In the genomic region with DNA sequence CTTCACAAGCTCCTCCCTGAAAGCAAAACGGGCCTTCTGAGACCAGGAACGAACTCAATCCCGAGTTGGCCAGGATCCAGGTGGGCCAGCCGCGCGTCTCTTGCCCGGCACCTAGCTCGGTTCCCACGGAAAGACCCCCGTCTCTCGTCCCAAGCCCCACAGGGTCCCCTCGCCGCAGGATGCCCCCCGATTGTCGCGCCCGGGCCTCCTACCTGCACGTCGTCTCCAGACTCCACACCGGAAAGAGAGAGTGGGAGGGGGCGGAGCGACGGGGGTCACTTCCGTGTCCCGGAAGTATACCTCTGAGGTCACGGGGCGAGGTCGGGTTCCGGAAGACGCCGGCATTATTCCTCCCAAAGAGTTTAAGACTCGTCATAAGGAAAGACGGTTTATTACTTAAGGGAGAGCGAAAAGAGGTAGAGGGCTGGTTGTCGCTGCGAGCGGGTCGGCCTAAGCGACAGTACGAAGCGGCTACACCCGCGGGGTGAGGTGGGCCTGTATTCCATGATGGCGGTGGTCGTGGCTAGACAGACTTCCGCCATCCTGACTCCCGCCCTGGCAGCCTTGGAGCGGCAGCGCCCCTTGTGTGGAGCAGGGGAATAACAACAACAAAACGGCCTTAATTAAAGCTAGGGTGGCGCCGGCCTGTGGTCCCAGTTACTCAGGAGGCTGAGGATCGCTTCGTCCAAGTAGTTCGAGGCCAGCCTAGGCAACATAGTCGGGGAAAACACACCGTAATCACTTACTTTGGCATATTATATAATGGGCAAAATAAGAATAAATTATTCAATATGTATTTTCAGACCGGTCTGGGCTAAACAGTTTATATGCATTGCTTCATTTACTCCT, we compare ENCODE assay signal across 8 cellular contexts. TPM values are rescaled to one million over a fixed set of nuclear protein-coding genes. Genes with fewer than 3 reads are reported as not detected.
DNase-seq lines count a peak whose midpoint lies in the region; ATAC-seq and TF ChIP-seq lines count a peak whose summit lies in the region.

A gene (minus strand): TSS at position 249 of the 849 bp plus-strand sequence. CDS start 2,006 bp downstream, outside the sequence.

- peak within 1 kb of the TSS; percentile 74 for H3K4me3 ChIP-seq in right cardiac atrium (ENCODE audit: low read length)
- H3K4me3 ChIP-seq in rectal smooth muscle tissue (ENCODE audit: low read length) = peak within 1 kb of the TSS; percentile 94
- peak within 1 kb of the TSS; percentile 49 to 78 for H3K4me3 ChIP-seq in aorta (ENCODE audit: low read length in 2 of 2)

- H3K4me1 Mint-ChIP-seq in T-helper 1 cell treated with Interleukin-12 subunit alpha and Interleukin-12 subunit beta and Interleukin-4 antibody, amounts not matched to agents 30 μg/mL and 1 μg/mL, for 36 hours (ENCODE audit: low read depth) = peaks cover 21% of the 10 kb centered on the region

- intact Hi-C loops in right cardiac atrium (cut with DNase I) = loop anchor here in 2 of 4 donors (10.0 kb wide), 2 partner anchors 95 to 225 kb away; a partner anchor contains a TSS
- intact Hi-C loops in aorta (cut with DNase I) = loop anchor here (10.0 kb wide), 2 partner anchors 225 to 395 kb away; a partner anchor contains a TSS

- WGBS in right cardiac atrium = 4% methylated on average over 58 of the region's 58 CpGs
- WGBS in aorta, 2 donors = 3 to 4% methylated on average over 52 to 58 of the region's 58 CpGs

- H3K4me3 Mint-ChIP-seq in T-helper 1 cell treated with Interleukin-12 subunit alpha and Interleukin-12 subunit beta and Interleukin-4 antibody, amounts not matched to agents 30 μg/mL and 1 μg/mL, for 36 hours = peak within 1 kb of the TSS; percentile 99

- peak; percentile 71 for DNase-seq in NCI-H1694 (lab: John Stamatoyannopoulos, UW)
- peak; percentile 54 to 95 (median 87) for DNase-seq in amygdala (lab: John Stamatoyannopoulos, UW)
- DNase-seq in right cardiac atrium = peak; percentile 96 to 98 (median 97)
- DNase-seq in aorta = peak; percentile 97 to 98

- H3K27me3 ChIP-seq in right cardiac atrium (ENCODE audit: control insufficient read depth, insufficient read depth) (no peaks in the 10 kb centered on the region), rectal smooth muscle tissue (ENCODE audit: control insufficient read depth, insufficient read depth, low read length) (no peaks in the 10 kb centered on the region), aorta (ENCODE audit: control insufficient read depth in 1 of 2, insufficient read depth in 2 of 2, low read length in 1 of 2) (no peaks in the 10 kb centered on the region)

- H3K4me1 ChIP-seq in right cardiac atrium (ENCODE audit: control insufficient read depth, insufficient read depth, low read length) (peaks cover 6% of the 10 kb centered on the region), rectal smooth muscle tissue (ENCODE audit: control insufficient read depth, insufficient read depth, low read length) (peaks cover 14% of the 10 kb centered on the region), aorta (ENCODE audit: control insufficient read depth in 1 of 2, insufficient read depth in 2 of 2, low read length in 2 of 2) (peaks cover 0 to 1% of the 10 kb centered on the region in 2 donors)

- peak within 1 kb of the TSS; percentile 100 for H3K27ac Mint-ChIP-seq in T-helper 1 cell treated with Interleukin-12 subunit alpha and Interleukin-12 subunit beta and Interleukin-4 antibody, amounts not matched to agents 30 μg/mL and 1 μg/mL, for 36 hours

- peak; percentile 97 for TF ChIP-seq POLR2A in GM15510 (IDR thresholded peaks at IDR 0.05; ENCODE audit: borderline replicate concordance, extremely low read depth, insufficient read length)

- H3K36me3 Mint-ChIP-seq in T-helper 1 cell treated with Interleukin-12 subunit alpha and Interleukin-12 subunit beta and Interleukin-4 antibody, amounts not matched to agents 30 μg/mL and 1 μg/mL, for 36 hours (ENCODE audit: low read depth) = peaks cover 40% of the 10 kb centered on the region

- H3K27me3 Mint-ChIP-seq in T-helper 1 cell treated with Interleukin-12 subunit alpha and Interleukin-12 subunit beta and Interleukin-4 antibody, amounts not matched to agents 30 μg/mL and 1 μg/mL, for 36 hours (ENCODE audit: low read depth) = no peaks in the 10 kb centered on the region

- H3K9me3 Mint-ChIP-seq in T-helper 1 cell treated with Interleukin-12 subunit alpha and Interleukin-12 subunit beta and Interleukin-4 antibody, amounts not matched to agents 30 μg/mL and 1 μg/mL, for 36 hours = no peaks in the 10 kb centered on the region

- ATAC-seq in HG02885 (IDR thresholded peaks at IDR 0.05; ENCODE audit: poor library complexity, unreplicated experiment) (peak; percentile 96), right cardiac atrium (peak; percentile 97 to 98), aorta (ENCODE audit: low FRiP score) (peak; percentile 98)

- H3K27ac ChIP-seq in right cardiac atrium (ENCODE audit: low read length) (peak within 1 kb of the TSS; percentile 98), rectal smooth muscle tissue (ENCODE audit: low read depth, low read length) (peak within 1 kb of the TSS; percentile 99), aorta (ENCODE audit: low read depth in 1 of 2, low read length in 2 of 2) (peak within 1 kb of the TSS; percentile 49 to 79)

- H3K36me3 ChIP-seq in rectal smooth muscle tissue (ENCODE audit: control insufficient read depth, insufficient read depth, low read length) = peaks cover 23% of the 10 kb centered on the region
- H3K36me3 ChIP-seq in aorta (ENCODE audit: control insufficient read depth in 1 of 2, insufficient read depth in 2 of 2, low read length in 1 of 2) = peaks cover 5 to 8% of the 10 kb centered on the region in 2 donors

- peak within 1 kb of the TSS; percentile 89 for H3K9ac ChIP-seq in rectal smooth muscle tissue (ENCODE audit: low read length)

- no peaks in the 10 kb centered on the region for H3K9me3 ChIP-seq in right cardiac atrium (ENCODE audit: control insufficient read depth, low read length)
- no peaks in the 10 kb centered on the region for H3K9me3 ChIP-seq in aorta (ENCODE audit: control insufficient read depth, low read length)

RNA-seq across cellular contexts. Expression of the gene that starts here (rescaled TPM):
- 1,000 to 10,000 TPM; 1,254 to 1,552 (median 1,386) TPM for total RNA-seq in right cardiac atrium
- polyA plus RNA-seq in right cardiac atrium = 1,870 TPM
- 1,000 to 10,000 TPM; 1,419 to 1,480 TPM for total RNA-seq in aorta
- polyA plus RNA-seq in aorta = 1,000 to 10,000 TPM; 3,586 to 6,043 TPM

Comparison
In these comparisons a context has a peak if more than half of its experiments do, and no peak if none do; other contexts are left out.
1. Peak in every context shown above with its lines: DNase-seq, ATAC-seq, H3K4me3 ChIP-seq and H3K27ac ChIP-seq.